In the genomic region with DNA sequence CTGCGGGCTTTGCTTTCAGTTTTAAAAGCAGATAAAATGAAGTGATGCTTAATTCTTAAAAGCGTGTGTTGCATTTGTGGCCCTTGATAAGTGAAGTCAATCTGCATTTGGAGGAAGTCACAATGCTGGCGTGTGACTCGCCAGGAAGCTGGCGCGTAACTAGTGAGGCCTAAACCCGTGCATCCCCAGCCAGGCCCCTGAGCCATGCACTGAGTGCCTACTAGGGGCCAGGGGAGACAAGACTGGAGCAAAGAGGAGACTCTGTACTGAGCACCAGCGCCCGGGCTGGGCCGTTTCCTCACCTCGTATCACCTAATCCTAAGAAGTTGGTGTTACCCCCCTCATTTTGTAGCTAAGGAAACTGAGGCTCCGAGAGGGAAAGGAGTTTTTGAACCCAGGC, we compare ENCODE assay signal across 27 cellular contexts. TPM values are rescaled to one million over a fixed set of nuclear protein-coding genes. Genes with fewer than 3 reads are reported as not detected.
DNase-seq lines count a peak whose midpoint lies in the region; ATAC-seq, FAIRE-seq and TF ChIP-seq lines count a peak whose summit lies in the region.
"Had no signal": no experiment of that assay in that cellular context is flagged by ENCODE, and none has a peak within 500 bp of the region (broad histone marks: within the 10 kb centered on the region; RNA-seq: fewer than 3 reads in every experiment).

No MANE protein-coding gene starts in this region.

- H3K27ac ChIP-seq in DND-41 (ENCODE audit: low read length) (no peak overlapping the region), K562 (ENCODE audit: extremely low read depth, low read depth, low read length) (no peak overlapping the region), gastrocnemius medialis (peak overlapping the region in 3 of 4 donors; percentile 38 to 53 (median 51)), stomach (peak overlapping the region in 2 of 5 donors; percentile 33 to 46)
- H3K27ac ChIP-seq: psoas muscle, SK-N-MC, testis had no signal

- in situ Hi-C loops in K562 (cut with MboI), result no loop called here
- in situ Hi-C loops in gastrocnemius medialis (cut with MboI; ENCODE audit: low sequenced_read_pairs in 4 of 4), result no loop called here

- H3K4me2 ChIP-seq in DND-41 (ENCODE audit: insufficient read depth, low read length), result no peak overlapping the region
- H3K4me2 ChIP-seq in Loucy (ENCODE audit: low read depth, low read length, poor library complexity, severe bottlenecking), result peak overlapping the region; percentile 29
- H3K4me2 ChIP-seq in K562 (ENCODE audit: insufficient read depth, low read length), result no peak overlapping the region

- no peaks in the 10 kb centered on the region for H3K9me2 ChIP-seq in Loucy (replicated peaks; ENCODE audit: low read depth, low read length)

- no peaks in the 10 kb centered on the region for H3K9me3 ChIP-seq in DND-41 (ENCODE audit: insufficient read depth, low read length, severe bottlenecking)
- no peaks in the 10 kb centered on the region for H3K9me3 ChIP-seq in Loucy (ENCODE audit: insufficient read depth, low read depth, low read length)
- H3K9me3 ChIP-seq in K562 (replicated peaks; ENCODE audit: control insufficient read depth, insufficient read depth, low read depth, low read length), result no peaks in the 10 kb centered on the region
- H3K9me3 ChIP-seq in gastrocnemius medialis, result no peaks in the 10 kb centered on the region
- H3K9me3 ChIP-seq in stomach, result no peaks in the 10 kb centered on the region
- H3K9me3 ChIP-seq: psoas muscle, testis had no signal

- no peaks in the 10 kb centered on the region for H4K20me1 ChIP-seq in DND-41 (ENCODE audit: insufficient read depth, low read length)
- H4K20me1 ChIP-seq in Loucy (ENCODE audit: insufficient read depth, low read length, poor library complexity, severe bottlenecking), result peaks cover 3% of the 10 kb centered on the region
- H4K20me1 ChIP-seq in K562 (replicated peaks; ENCODE audit: control insufficient read depth, insufficient read depth, low read length), result no peaks in the 10 kb centered on the region; the same call in 1 of the 2 replicates

- TF ChIP-seq POLR2A in K562 (conservative IDR thresholded peaks at IDR 0.05) (no peak), gastrocnemius medialis (IDR thresholded peaks at IDR 0.05) (no peak), stomach (IDR thresholded peaks at IDR 0.05) (no peak)

- no peaks in the 10 kb centered on the region for H3K27me3 ChIP-seq in DND-41 (ENCODE audit: insufficient read depth, low read length, poor library complexity)
- H3K27me3 ChIP-seq in Loucy (ENCODE audit: insufficient read depth, low read length, poor library complexity, severe bottlenecking), result no peaks in the 10 kb centered on the region
- H3K27me3 ChIP-seq in K562 (ENCODE audit: control insufficient read depth in 2 of 2, insufficient read depth in 2 of 2, low read length in 2 of 2), result no peaks in the 10 kb centered on the region; a peak in 1 of 5 replicates
- no peaks in the 10 kb centered on the region for H3K27me3 ChIP-seq in gastrocnemius medialis
- no peaks in the 10 kb centered on the region for H3K27me3 ChIP-seq in stomach
- H3K27me3 ChIP-seq: testis had no signal

- POLR2A ChIA-PET in K562 (lab: Yijun Ruan, JAX), result interaction anchor here (0.6 to 0.8 kb wide), 2 partner anchors 20 to 1934 kb away, joined by 3 to 4 read pairs; no protein-coding TSS in a partner anchor

- no peaks in the 10 kb centered on the region for H3K9me1 ChIP-seq in K562 (ENCODE audit: control insufficient read depth, insufficient read depth, low read length)

- H2AFZ ChIP-seq in DND-41 (ENCODE audit: low read depth, low read length) (peak overlapping the region; percentile 63), Loucy (ENCODE audit: low read length) (0 out of 2 replicates have a peak overlapping the region, but pooled peaks have one; percentile 3), K562 (ENCODE audit: low read depth, low read length) (peak overlapping the region; percentile 69)

- H3K4me3 ChIP-seq in DND-41 (ENCODE audit: low read depth in 1 of 2, low read length in 2 of 2) (no peak overlapping the region), Loucy (ENCODE audit: low read length, poor library complexity, severe bottlenecking) (peak overlapping the region; percentile 17), K562 (no peak overlapping the region), gastrocnemius medialis (no peak overlapping the region), stomach (no peak overlapping the region)
- H3K4me3 ChIP-seq: psoas muscle, SK-N-MC, skin epidermis, testis had no signal

- intact Hi-C loops in K562 (cut with micrococcal nuclease), result no loop called here
- intact Hi-C loops in gastrocnemius medialis (cut with DNase I; ENCODE audit: low total_unique reads), result no loop called here
- intact Hi-C loops in stomach (cut with DNase I; ENCODE audit: low total_unique reads), result no loop called here

- 67% methylated on average over 12 of the region's 12 CpGs for WGBS in K562 (ENCODE audit: insufficient coverage, low coverage, missing lambda C conversion rate)
- 72 to 84% (median 80%) methylated on average over 12 of the region's 12 CpGs for WGBS in stomach, 5 donors

- no peak for TF ChIP-seq RAD21 in K562 (CRISPR knock-in tag; conservative IDR thresholded peaks at IDR 0.05 in 1 of 2, IDR thresholded peaks at IDR 0.05 in 1 of 2)

- H3K9ac ChIP-seq in DND-41 (ENCODE audit: low read depth, low read length), result no peak overlapping the region; the same call in 1 of the 2 replicates
- peak overlapping the region; percentile 2 for H3K9ac ChIP-seq in Loucy (ENCODE audit: low read depth, low read length, poor library complexity, severe bottlenecking)
- no peak overlapping the region for H3K9ac ChIP-seq in K562 (ENCODE audit: insufficient read depth in 1 of 2, low read depth in 2 of 2, low read length in 2 of 2)

- DNase-seq in DND-41, result no peak
- DNase-seq in K562 (ENCODE audit: extremely low read depth in 1 of 4, low spot score in 3 of 4), result no peak
- no peak for DNase-seq in gastrocnemius medialis
- DNase-seq in NCI-H226, result no peak
- no peak for DNase-seq in stomach
- DNase-seq: activated CD4-positive, alpha-beta T cell treated with anti-CD3 and anti-CD28 coated beads, Interleukin-2, amount 50 U/mL, for 48 hours; activated CD8-positive, alpha-beta memory T cell treated with anti-CD3 and anti-CD28 coated beads, Interleukin-2, amount 50 U/mL, for 4 hours; activated naive CD8-positive, alpha-beta T cell treated with anti-CD3 and anti-CD28 coated beads for 36 hours; CD4-positive, CD25-positive, alpha-beta regulatory T cell; glutamatergic neuron; KG1; mesendoderm; NCI-H1048; NCI-H1930; NCI-H69; RPMI8226; stimulated activated CD4-positive, alpha-beta T cell treated with anti-CD3 and anti-CD28 coated beads, Interleukin-2, amount 100 ng/mL, for 24 hours; testis had no signal

- TF ChIP-seq EP300 in K562 (IDR thresholded peaks at IDR 0.05; ENCODE audit: low read length) (no peak), stomach (IDR thresholded peaks at IDR 0.05) (no peak)

- ATAC-seq in DND-41 (ENCODE audit: insufficient read depth, low read depth), result no peak
- ATAC-seq in K562, result no peak
- ATAC-seq in gastrocnemius medialis, result no peak
- no peak for ATAC-seq in activated CD4-positive, CD25-positive, alpha-beta regulatory T cell treated with anti-CD3 and anti-CD28 coated beads, Interleukin-2, amount 50 U/mL, for 24 hours
- ATAC-seq: activated T-helper 17 cell treated with anti-CD3 and anti-CD28 coated beads, Interleukin-2, amount 50 U/mL, for 72 hours; psoas muscle; stimulated activated effector memory CD8-positive, alpha-beta T cell treated with anti-CD3 and anti-CD28 coated beads, Interleukin-12 subunit alpha, Interleukin-12 subunit beta, amount 100 ng/mL, for 72 hours; WTC11 had no signal

- no peak for TF ChIP-seq CTCF in DND-41 (IDR thresholded peaks at IDR 0.05; ENCODE audit: borderline replicate concordance, extremely low read depth, low read length, poor library complexity, severe bottlenecking)
- no peak for TF ChIP-seq CTCF in Loucy (conservative IDR thresholded peaks at IDR 0.05; ENCODE audit: low read length)
- no peak for TF ChIP-seq CTCF in K562 (IDR thresholded peaks at IDR 0.05 in 2 of 3, conservative IDR thresholded peaks at IDR 0.05 in 1 of 3; ENCODE audit: insufficient read depth in 2 of 3, low read depth in 1 of 3, low read length in 3 of 3)
- TF ChIP-seq CTCF in gastrocnemius medialis (IDR thresholded peaks at IDR 0.05 in 4 of 5, conservative IDR thresholded peaks at IDR 0.05 in 1 of 5), result no peak
- no peak for TF ChIP-seq CTCF in stomach (IDR thresholded peaks at IDR 0.05)

- no peak for FAIRE-seq in K562 (lab: Jason Lieb, UNC)

- CTCF ChIA-PET in K562 (lab: Yijun Ruan, JAX; ENCODE audit: low intra/inter-chr PET ratio), result no interaction called here

- H3K36me3 ChIP-seq in DND-41 (ENCODE audit: insufficient read depth, low read length) (no peaks in the 10 kb centered on the region; the same call in 1 of the 2 replicates), Loucy (ENCODE audit: insufficient read depth, low read length) (no peaks in the 10 kb centered on the region), K562 (ENCODE audit: control insufficient read depth, insufficient read depth, low read length) (no peaks in the 10 kb centered on the region), gastrocnemius medialis (no peaks in the 10 kb centered on the region), stomach (no peaks in the 10 kb centered on the region)

- H3F3A ChIP-seq in Loucy (ENCODE audit: low read depth), result peaks cover 3% of the 10 kb centered on the region; the same call in 1 of the 2 replicates

- no TSS peak for BruUV-seq in K562 (replicated peaks; lab: Mats Ljungman, UMichigan)

- H3K4me1 ChIP-seq in DND-41 (ENCODE audit: insufficient read depth, low read length) (peaks cover 19% of the 10 kb centered on the region), Loucy (ENCODE audit: insufficient read depth, low read length, poor library complexity, severe bottlenecking) (peaks cover 22% of the 10 kb centered on the region), K562 (replicated peaks in 1 of 2; ENCODE audit: control insufficient read depth in 2 of 2, insufficient read depth in 2 of 2, low read length in 2 of 2) (peaks cover 6 to 23% of the 10 kb centered on the region in 2 experiments; a peak in 3 of 5 replicates), gastrocnemius medialis (peaks cover 6% of the 10 kb centered on the region in 2 donors), stomach (peaks cover 5 to 10% (median 9%) of the 10 kb centered on the region in 4 donors)

- H3K79me2 ChIP-seq in DND-41 (ENCODE audit: insufficient read depth, low read length), result peaks cover 13% of the 10 kb centered on the region
- H3K79me2 ChIP-seq in Loucy (ENCODE audit: insufficient read depth, low read length), result peaks cover 13% of the 10 kb centered on the region
- H3K79me2 ChIP-seq in K562 (ENCODE audit: control insufficient read depth, insufficient read depth, low read length), result peaks cover 10% of the 10 kb centered on the region

RNA-seq across cellular contexts. Expression of gene DDOST, which starts 4.6 kb away (rescaled TPM):
- total RNA-seq in K562 (2011; cell fraction: chromatin; rRNA removed; ENCODE audit: low replicate concordance), result 175 and 296 TPM in 2 replicates
- 446 and 467 TPM in 2 replicates for total RNA-seq in K562 (2011; cell fraction: nucleolus; rRNA removed)
- 312 and 382 TPM in 2 replicates for total RNA-seq in K562 (2011; cell fraction: nucleoplasm; rRNA removed)
- total RNA-seq in K562 (2014; rRNA removed) (209 and 254 TPM in 2 replicates), K562 (2014; rRNA removed; fragmentation: Illumina TruSeq; extraction: Trizol) (148 and 173 TPM in 2 replicates), K562 (2015; rRNA removed; fragmentation: Illumina TruSeq; extraction: Trizol) (240 and 241 TPM in 2 replicates), K562 (2021) (204 and 214 TPM in 2 replicates), gastrocnemius medialis (100 to 1,000 TPM in 2 of 4 donors, 10 to 100 TPM in 2; 63.0 to 110 (median 99.8) TPM), stomach (100 to 1,000 TPM in 2 of 5 donors, 10 to 100 TPM in 3; 38.5 to 227 (median 88.1) TPM)
- polyA plus RNA-seq in K562 (2011; rRNA removed) (260 and 287 TPM in 2 replicates), K562 (2014; fragmentation: Illumina TruSeq; extraction: Trizol) (255 and 267 TPM in 2 replicates), K562 (2014; fragmentation: Nextera tagmentation; extraction: Ambion mirVana) (100 to 1,000 TPM; 185 to 306 TPM), K562 (2014; rRNA removed) (222 and 268 TPM in 2 replicates), stomach (100 to 1,000 TPM in 2 of 3 donors, 10 to 100 TPM in 1; 84.6 to 119 (median 117) TPM)
- 342 and 406 TPM in 2 replicates for polyA plus RNA-seq in K562 (2011; cell fraction: cytosol; rRNA removed)
- polyA plus RNA-seq in K562 (2011; cell fraction: nucleus; rRNA removed), result 69.7 and 99.0 TPM in 2 replicates
- polyA plus RNA-seq in K562 (2012), result 227 and 356 TPM in 2 replicates
- polyA minus RNA-seq in K562 (2011; rRNA and poly(A)+ RNA removed), result 217 and 219 TPM in 2 replicates
- 93.0 and 124 TPM in 2 replicates for polyA minus RNA-seq in K562 (2011; cell fraction: cytosol; rRNA and poly(A)+ RNA removed)
- polyA minus RNA-seq in K562 (2011; cell fraction: nucleus; rRNA and poly(A)+ RNA removed), result 35.7 and 64.2 TPM in 2 replicates

RNA-seq across cellular contexts. Expression of gene PINK1, which starts 32.5 kb away (rescaled TPM):
- 7.4 and 10.6 TPM in 2 replicates for total RNA-seq in K562 (2011; cell fraction: chromatin; rRNA removed; ENCODE audit: low replicate concordance)
- 5.8 and 8.2 TPM in 2 replicates for total RNA-seq in K562 (2011; cell fraction: nucleolus; rRNA removed)
- 7.4 and 8.1 TPM in 2 replicates for total RNA-seq in K562 (2011; cell fraction: nucleoplasm; rRNA removed)
- total RNA-seq in K562 (2014; rRNA removed) (11.3 and 12.9 TPM in 2 replicates), K562 (2014; rRNA removed; fragmentation: Illumina TruSeq; extraction: Trizol) (5.7 and 6.2 TPM in 2 replicates), K562 (2015; rRNA removed; fragmentation: Illumina TruSeq; extraction: Trizol) (5.9 and 6.5 TPM in 2 replicates), K562 (2021) (9.3 and 9.5 TPM in 2 replicates), gastrocnemius medialis (100 to 1,000 TPM; 376 to 478 (median 414) TPM), stomach (100 to 1,000 TPM in 1 of 5 donors, 10 to 100 TPM in 4; 21.0 to 169 (median 42.4) TPM)
- polyA plus RNA-seq in K562 (2011; rRNA removed) (6.8 and 9.3 TPM in 2 replicates), K562 (2014; fragmentation: Illumina TruSeq; extraction: Trizol) (7.6 and 9.9 TPM in 2 replicates), K562 (2014; fragmentation: Nextera tagmentation; extraction: Ambion mirVana) (1 to 10 TPM; 1.5 to 2.2 TPM), K562 (2014; rRNA removed) (10.2 and 10.5 TPM in 2 replicates), stomach (10 to 100 TPM; 53.2 to 74.1 (median 69.9) TPM)
- polyA plus RNA-seq in K562 (2011; cell fraction: cytosol; rRNA removed), result 8.0 and 11.3 TPM in 2 replicates
- 5.3 and 5.6 TPM in 2 replicates for polyA plus RNA-seq in K562 (2011; cell fraction: nucleus; rRNA removed)
- 9.1 and 27.2 TPM in 2 replicates for polyA plus RNA-seq in K562 (2012)
- 4.9 TPM in 2 replicates for polyA minus RNA-seq in K562 (2011; rRNA and poly(A)+ RNA removed)
- polyA minus RNA-seq in K562 (2011; cell fraction: cytosol; rRNA and poly(A)+ RNA removed), result 3.1 and 4.2 TPM in 2 replicates
- polyA minus RNA-seq in K562 (2011; cell fraction: nucleus; rRNA and poly(A)+ RNA removed), result 1.5 and 2.2 TPM in 2 replicates

RNA-seq across cellular contexts. Expression of gene KIF17, which starts 52.1 kb away (rescaled TPM):
- total RNA-seq in K562 (2011; cell fraction: chromatin; rRNA removed; ENCODE audit: low replicate concordance), result 0.69 TPM in 1 of 2 replicates, not detected in the other
- 0.50 and 0.66 TPM in 2 replicates for total RNA-seq in K562 (2011; cell fraction: nucleolus; rRNA removed)
- 0.22 TPM in 1 of 2 replicates, not detected in the other for total RNA-seq in K562 (2011; cell fraction: nucleoplasm; rRNA removed)
- 0.12 TPM in 1 of 2 replicates, not detected in the other for total RNA-seq in K562 (2014; rRNA removed)
- total RNA-seq in K562 (2014; rRNA removed; fragmentation: Illumina TruSeq; extraction: Trizol), result not detected in 2 replicates
- total RNA-seq in K562 (2015; rRNA removed; fragmentation: Illumina TruSeq; extraction: Trizol), result not detected in 2 replicates
- total RNA-seq in K562 (2021), result 0.11 and 0.47 TPM in 2 replicates
- polyA plus RNA-seq in K562 (2011; rRNA removed), result 0.08 and 0.10 TPM in 2 replicates
- polyA plus RNA-seq in K562 (2011; cell fraction: cytosol; rRNA removed), result 0.06 and 0.31 TPM in 2 replicates
- 0.17 and 0.50 TPM in 2 replicates for polyA plus RNA-seq in K562 (2011; cell fraction: nucleus; rRNA removed)
- polyA plus RNA-seq in K562 (2012), result 0.10 and 0.28 TPM in 2 replicates
- polyA plus RNA-seq in K562 (2014; fragmentation: Illumina TruSeq; extraction: Trizol), result 0.04 TPM in 1 of 2 replicates, not detected in the other
- under 1 TPM in 1 of 2 experiments, not detected in 1; 0.04 TPM for polyA plus RNA-seq in K562 (2014; fragmentation: Nextera tagmentation; extraction: Ambion mirVana)
- 0.27 TPM in 1 of 2 replicates, not detected in the other for polyA plus RNA-seq in K562 (2014; rRNA removed)
- 0.36 and 0.46 TPM in 2 replicates for polyA minus RNA-seq in K562 (2011; rRNA and poly(A)+ RNA removed)
- polyA minus RNA-seq in K562 (2011; cell fraction: cytosol; rRNA and poly(A)+ RNA removed), result 0.29 TPM in 1 of 2 replicates, not detected in the other
- polyA minus RNA-seq in K562 (2011; cell fraction: nucleus; rRNA and poly(A)+ RNA removed), result 0.11 and 0.27 TPM in 2 replicates
- 1 to 10 TPM; 2.6 to 3.8 (median 3.0) TPM for total RNA-seq in gastrocnemius medialis
- total RNA-seq in stomach, result 1 to 10 TPM in 2 of 5 donors, not detected in 3; 1.3 to 1.5 TPM
- 1 to 10 TPM in 1 of 3 donors, under 1 TPM in 2; 0.56 to 1.4 (median 0.78) TPM for polyA plus RNA-seq in stomach
- total RNA-seq: CD4-positive, CD25-positive, alpha-beta regulatory T cell; HT-29 had no signal
- polyA plus RNA-seq: CD4-positive, CD25-positive, alpha-beta regulatory T cell had no signal

Comparison
In these comparisons a context has a peak if more than half of its experiments do, and no peak if none do; other contexts are left out.
1. H2AFZ ChIP-seq: peak in every context shown above with its lines; median percentile 69 in K562; 63 in DND-41; 3 in Loucy.
2. H3K27ac ChIP-seq: peak in gastrocnemius medialis (3 of 4); none in DND-41 (single experiment) and K562 (single experiment).